Comparison of ENCODE assay signal across 17 cellular contexts in the genomic region with DNA sequence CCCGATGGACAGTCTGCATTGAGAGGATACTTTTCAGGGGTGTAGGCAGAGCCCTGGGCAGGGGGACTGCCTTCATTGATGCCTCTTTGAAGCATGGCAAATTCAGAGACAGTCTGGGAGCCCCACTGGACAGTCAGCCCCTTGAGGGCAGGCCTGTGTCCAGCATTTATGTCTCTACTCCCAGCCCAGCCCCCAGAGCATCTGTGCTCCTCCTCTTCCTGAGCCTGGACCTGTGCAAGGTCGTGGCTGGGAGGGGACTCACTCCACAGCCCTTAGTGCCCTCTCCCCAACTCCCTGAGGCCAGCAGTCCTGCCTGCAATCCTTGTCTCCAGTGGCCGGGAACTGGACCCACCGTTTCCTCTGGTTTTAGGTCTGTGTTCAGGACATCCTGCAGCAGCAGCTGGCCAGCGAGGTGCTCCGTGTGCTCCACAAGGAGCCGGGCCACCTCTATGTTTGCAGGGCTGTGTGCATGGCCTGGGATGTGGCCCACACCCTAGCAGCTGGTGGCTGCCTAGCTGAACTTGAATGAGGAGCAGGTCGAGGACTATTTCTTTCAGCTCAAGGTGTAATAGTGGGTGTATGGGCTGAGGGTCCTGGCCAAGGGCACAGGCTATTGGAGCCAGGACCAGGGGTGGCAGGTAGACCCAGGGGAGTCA. TPM values are rescaled to one million over a fixed set of nuclear protein-coding genes. Genes with fewer than 3 reads are reported as not detected.
"Had no signal": no experiment of that assay in that cellular context is flagged by ENCODE, and none has a peak within 500 bp of the region (broad histone marks: within the 10 kb centered on the region; RNA-seq: fewer than 3 reads in every experiment).

No MANE protein-coding gene starts in this region.

RNA-seq across cellular contexts. Expression of a gene that starts 22.6 kb away (rescaled TPM):
- total RNA-seq: cerebellum, dermis blood vessel endothelial cell, dorsolateral prefrontal cortex, endothelial cell of umbilical vein, epithelial cell of proximal tubule, gastrocnemius medialis, glomerular endothelial cell, heart right ventricle, kidney epithelial cell, left cardiac atrium, left lobe of liver, left ventricle myocardium inferior, liver, mammary epithelial cell, mesenteric fat pad, mesothelial cell of epicardium had no signal
- polyA plus RNA-seq: endothelial cell of umbilical vein; heart right ventricle; liver; mammary epithelial cell; naive thymus-derived CD4-positive, alpha-beta T cell had no signal
